Comparison of ENCODE assay signal across 15 cellular contexts in the genomic region with DNA sequence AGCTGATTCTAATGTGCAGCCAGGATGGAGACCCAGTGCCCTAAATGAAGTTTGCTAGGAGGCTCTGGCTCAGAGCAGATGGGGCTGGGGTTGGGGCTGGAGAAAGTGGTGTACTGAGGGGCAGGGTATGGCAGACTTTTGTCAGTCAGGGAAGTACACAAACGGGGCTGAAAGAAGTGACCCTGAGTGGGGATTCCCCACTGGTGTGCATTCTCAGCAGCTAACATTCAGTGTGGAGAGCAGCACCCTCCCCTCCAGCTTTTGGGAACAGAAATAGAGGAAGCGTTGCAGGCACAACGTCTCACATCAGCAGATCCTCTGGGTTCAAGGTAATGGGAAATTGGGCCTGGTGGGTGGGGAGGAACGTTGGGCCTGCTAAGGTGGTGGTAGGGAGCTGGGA.
DNase-seq lines count a peak whose midpoint lies in the region; ATAC-seq and TF ChIP-seq lines count a peak whose summit lies in the region.
"Had no signal": no experiment of that assay in that cellular context is flagged by ENCODE, and none has a peak within 500 bp of the region (broad histone marks: within the 10 kb centered on the region; RNA-seq: fewer than 3 reads in every experiment).

No MANE protein-coding gene starts in this region.

- peak overlapping the region; percentile 49; the same call in 1 of the 2 replicates for H3K9ac ChIP-seq in KMS-11

- no peaks in the 10 kb centered on the region for H3K9me3 ChIP-seq in naive thymus-derived CD4-positive, alpha-beta T cell (ENCODE audit: control insufficient read depth in 2 of 3, low read length in 3 of 3)
- H3K9me3 ChIP-seq in uterus = no peaks in the 10 kb centered on the region
- H3K9me3 ChIP-seq: colonic mucosa, SJCRH30 had no signal

- peak overlapping the region; percentile 94 for H3K27ac ChIP-seq in KMS-11
- H3K27ac ChIP-seq in naive thymus-derived CD4-positive, alpha-beta T cell (ENCODE audit: low read depth, low read length) = no peak overlapping the region
- no peak overlapping the region for H3K27ac ChIP-seq in uterus
- H3K27ac ChIP-seq: colonic mucosa, SJCRH30 had no signal

- no peaks in the 10 kb centered on the region for H3K27me3 ChIP-seq in KMS-11 (ENCODE audit: insufficient read depth, low read depth)
- no peaks in the 10 kb centered on the region for H3K27me3 ChIP-seq in H7 (ENCODE audit: control insufficient read depth, insufficient read depth, low read length)
- H3K27me3 ChIP-seq in naive thymus-derived CD4-positive, alpha-beta T cell (ENCODE audit: control insufficient read depth in 2 of 2, insufficient read depth in 2 of 2, low read length in 2 of 2) = no peaks in the 10 kb centered on the region
- H3K27me3 ChIP-seq in uterus = no peaks in the 10 kb centered on the region
- H3K27me3 ChIP-seq: colonic mucosa, SJCRH30 had no signal

- H3K4me3 Mint-ChIP-seq in naive thymus-derived CD4-positive, alpha-beta T cell = no peak overlapping the region

- H3K79me2 ChIP-seq in KMS-11 (ENCODE audit: insufficient read depth, low read depth) = no peaks in the 10 kb centered on the region

- H3K4me1 ChIP-seq in KMS-11 (ENCODE audit: low read depth, poor library complexity, severe bottlenecking) (peaks cover 64% of the 10 kb centered on the region), uterus (no peaks in the 10 kb centered on the region)
- no peaks in the 10 kb centered on the region for H3K4me1 ChIP-seq in naive thymus-derived CD4-positive, alpha-beta T cell (ENCODE audit: control insufficient read depth in 2 of 2, insufficient read depth in 2 of 2, low read length in 2 of 2)
- H3K4me1 ChIP-seq: colonic mucosa, SJCRH30 had no signal

- peak overlapping the region; percentile 59 for H2AFZ ChIP-seq in KMS-11 (ENCODE audit: low read depth)

- no peak overlapping the region for H3K27ac Mint-ChIP-seq in naive thymus-derived CD4-positive, alpha-beta T cell

- POLR2A ChIA-PET in naive thymus-derived CD4-positive, alpha-beta T cell (lab: Charles Lee) = no interaction called here

- peaks cover 0 to 3% (median 0%) of the 10 kb centered on the region in 11 donors for H3K9me3 Mint-ChIP-seq in naive thymus-derived CD4-positive, alpha-beta T cell

- peak; percentile 19 for ATAC-seq in GM18520 (IDR thresholded peaks at IDR 0.05; ENCODE audit: unreplicated experiment)
- ATAC-seq in GM21367 (IDR thresholded peaks at IDR 0.05; ENCODE audit: unreplicated experiment) = peak; percentile 34
- peak; percentile 35 for ATAC-seq in HG02884 (IDR thresholded peaks at IDR 0.05; ENCODE audit: unreplicated experiment)
- ATAC-seq in naive thymus-derived CD4-positive, alpha-beta T cell = no peak

- H3K4me3 ChIP-seq in KMS-11 (IDR thresholded peaks at IDR 0.05; ENCODE audit: insufficient read depth, low read depth, low read length) (no peak overlapping the region), H7 (ENCODE audit: insufficient read depth, low read depth, low read length) (no peak overlapping the region), uterus (no peak overlapping the region)
- no peak overlapping the region for H3K4me3 ChIP-seq in naive thymus-derived CD4-positive, alpha-beta T cell (ENCODE audit: low read length)
- H3K4me3 ChIP-seq: colonic mucosa, SJCRH30 had no signal

- no peaks in the 10 kb centered on the region for H3K4me1 Mint-ChIP-seq in naive thymus-derived CD4-positive, alpha-beta T cell

- no peak for TF ChIP-seq POLR2A in uterus (IDR thresholded peaks at IDR 0.05)

- peaks cover 0 to 12% (median 5%) of the 10 kb centered on the region in 5 donors for H3K27me3 Mint-ChIP-seq in naive thymus-derived CD4-positive, alpha-beta T cell

- intact Hi-C loops in naive thymus-derived CD4-positive, alpha-beta T cell (cut with micrococcal nuclease) = no loop called here
- intact Hi-C loops in uterus (cut with DNase I; ENCODE audit: low total_unique reads) = no loop called here

- H4K20me1 ChIP-seq in KMS-11 (ENCODE audit: insufficient read depth) = no peaks in the 10 kb centered on the region

- peak overlapping the region; percentile 92 for H3K4me2 ChIP-seq in KMS-11

- CTCF ChIA-PET in naive thymus-derived CD4-positive, alpha-beta T cell (lab: Charles Lee) = no interaction called here

- TF ChIP-seq CTCF in KMS-11 (conservative IDR thresholded peaks at IDR 0.05; ENCODE audit: low read depth, low read length) (no peak), uterus (IDR thresholded peaks at IDR 0.05) (no peak)

- DNase-seq in H7 = no peak
- no peak for DNase-seq in naive thymus-derived CD4-positive, alpha-beta T cell
- no peak for DNase-seq in uterus
- DNase-seq in SKM-1 (lab: John Stamatoyannopoulos, UW; ENCODE audit: unreplicated experiment) = no peak
- DNase-seq: activated T-cell treated with anti-CD3 and anti-CD28 coated beads for 4 hours; colonic mucosa; NCI-H1694; NCI-H774; posterior cingulate gyrus; SJCRH30; stimulated activated CD4-positive, alpha-beta T cell treated with anti-CD3 and anti-CD28 coated beads, Interleukin-2, amount 100 ng/mL, for 24 hours had no signal

- H3K36me3 Mint-ChIP-seq in naive thymus-derived CD4-positive, alpha-beta T cell = no peaks in the 10 kb centered on the region

- H3K36me3 ChIP-seq in KMS-11 (ENCODE audit: insufficient read depth) (no peaks in the 10 kb centered on the region), H7 (replicated peaks; ENCODE audit: control insufficient read depth, insufficient read depth, low read length) (no peaks in the 10 kb centered on the region), uterus (no peaks in the 10 kb centered on the region)
- no peaks in the 10 kb centered on the region for H3K36me3 ChIP-seq in naive thymus-derived CD4-positive, alpha-beta T cell (ENCODE audit: control insufficient read depth in 2 of 3, insufficient read depth in 3 of 3, low read length in 3 of 3)
- H3K36me3 ChIP-seq: colonic mucosa, SJCRH30 had no signal
